ENCODE assay signal across 27 cellular contexts in genomic region chr1:27741124-27741523, GRCh38.
"Had no signal": no experiment of that assay in that cellular context is flagged by ENCODE, and none has a peak within 500 bp of the region (broad histone marks: within the 10 kb centered on the region; RNA-seq: fewer than 3 reads in every experiment).

No MANE protein-coding gene starts in this region.

- H3K36me3 ChIP-seq: uterus had no signal

- DNase-seq: stimulated activated CD4-positive, alpha-beta T cell treated with anti-CD3 and anti-CD28 coated beads, Interleukin-2, amount 100 ng/mL, for 48 hours; stimulated activated CD4-positive, alpha-beta T cell treated with anti-CD3 and anti-CD28 coated beads, Interleukin-4, amount 100 ng/mL, for 1 hour; stimulated activated CD4-positive, alpha-beta T cell treated with anti-CD3 and anti-CD28 coated beads, Interleukin-4, amount 100 ng/mL, for 24 hours; stimulated activated CD4-positive, alpha-beta T cell treated with anti-CD3 and anti-CD28 coated beads, Interleukin-4, amount 100 ng/mL, for 4 hours; stimulated activated CD8-positive, alpha-beta memory T cell treated with anti-CD3 and anti-CD28 coated beads, Interleukin-4, amount 100 ng/mL, for 48 hours; stimulated activated naive B cell treated with anti-CD40 and anti-IgM and Interleukin-4, amounts not matched to agents 10 μg/mL and 1 μg/mL and 100 μg/mL, for 72 hours; stimulated activated naive CD4-positive, alpha-beta T cell; stimulated activated naive CD4-positive, alpha-beta T cell treated with Interleukin-2 at 50 U/mL for 16 hours; stimulated activated naive CD8-positive, alpha-beta T cell treated with anti-CD3 and anti-CD28 coated beads, Interleukin-15, amount 100 ng/mL, for 72 hours; stimulated activated naive CD8-positive, alpha-beta T cell treated with anti-CD3 and anti-CD28 coated beads, Interleukin-15, Interleukin-2, amounts not matched to agents 100 U/mL and 50 U/mL, for 24 hours; stomach; substantia nigra; testis; thyroid gland; tibial artery; transverse colon; trophoblast cell; upper lobe of left lung; upper lobe of right lung; uterus had no signal

- H3K27me3 ChIP-seq: stomach, suprapubic skin, testis, thyroid gland, tibial artery, tibial nerve, transverse colon, upper lobe of left lung, upper lobe of right lung, uterus, vagina had no signal

- ATAC-seq: stimulated activated effector memory CD8-positive, alpha-beta T cell treated with anti-CD3 and anti-CD28 coated beads, Interleukin-12 subunit alpha, Interleukin-12 subunit beta, amount 100 ng/mL, for 72 hours; stimulated activated memory B cell treated with anti-CD40 and anti-IgM and Interleukin-4, amounts not matched to agents 10 μg/mL and 1 μg/mL and 100 μg/mL, for 72 hours; stimulated activated naive B cell treated with anti-CD40 and anti-IgM and Interleukin-4, amounts not matched to agents 10 μg/mL and 1 μg/mL and 100 μg/mL, for 72 hours; stimulated activated naive CD8-positive, alpha-beta T cell treated with anti-CD3 and anti-CD28 coated beads, Interleukin-15, amount 100 ng/mL, for 72 hours; stimulated activated naive CD8-positive, alpha-beta T cell treated with anti-CD3 and anti-CD28 coated beads, Interleukin-15, Interleukin-2, amounts not matched to agents 100 U/mL and 50 U/mL, for 24 hours; upper lobe of right lung had no signal

- FAIRE-seq: urothelium cell line had no signal

- H3K4me1 ChIP-seq: stomach, suprapubic skin, testis, thyroid gland, tibial artery, tibial nerve, transverse colon, upper lobe of left lung, upper lobe of right lung, uterus, vagina had no signal

- H3K27ac ChIP-seq: stomach, suprapubic skin, testis, thoracic aorta, thyroid gland, tibial artery, tibial nerve, transverse colon, upper lobe of left lung, upper lobe of right lung, uterus, vagina had no signal

- H3K4me3 ChIP-seq: stomach, suprapubic skin, testis, thoracic aorta, thyroid gland, tibial artery, tibial nerve, transverse colon, upper lobe of left lung, upper lobe of right lung, uterus, vagina had no signal

- H3K9me3 ChIP-seq: stomach, suprapubic skin, testis, thoracic aorta, thyroid gland, tibial artery, tibial nerve, transverse colon, upper lobe of left lung, upper lobe of right lung, uterus, vagina had no signal
